Comparison of ENCODE assay signal across 10 cellular contexts in the genomic region with DNA sequence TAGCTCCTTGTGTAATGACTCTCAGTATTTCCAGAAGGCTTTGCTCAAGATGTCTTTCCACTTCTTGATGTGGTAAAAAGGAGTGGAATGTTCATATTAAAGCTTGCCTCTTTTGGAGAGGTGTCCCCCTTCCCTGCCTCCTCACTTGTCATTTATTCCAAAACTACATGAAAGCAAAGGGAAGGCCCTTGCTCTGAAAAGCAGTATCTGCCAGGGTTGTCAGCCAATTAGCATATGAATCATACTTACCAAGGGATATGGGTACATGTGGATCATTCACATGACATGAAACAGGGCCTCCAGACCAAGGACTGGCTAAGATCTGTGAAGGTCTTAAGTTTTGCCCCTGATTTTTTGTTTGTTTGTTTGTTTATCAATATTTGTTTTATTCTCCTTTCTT. TPM values are rescaled to one million over a fixed set of nuclear protein-coding genes. Genes with fewer than 3 reads are reported as not detected.
DNase-seq lines count a peak whose midpoint lies in the region; ATAC-seq and TF ChIP-seq lines count a peak whose summit lies in the region.
"Had no signal": no experiment of that assay in that cellular context is flagged by ENCODE, and none has a peak within 500 bp of the region (broad histone marks: within the 10 kb centered on the region; RNA-seq: fewer than 3 reads in every experiment).

No MANE protein-coding gene starts in this region.

- H2AFZ ChIP-seq in ACC112 (ENCODE audit: low read length, unreplicated experiment) (no peak overlapping the region), GM23338 (no peak overlapping the region)

- peaks cover 8% of the 10 kb centered on the region; the same call in 2 of the 3 replicates for H3K9me3 Mint-ChIP-seq in GM23338
- H3K9me3 Mint-ChIP-seq: IgD-negative memory B cell had no signal

- H3K4me3 ChIP-seq in ACC112 (ENCODE audit: low read depth, low read length) (no peak overlapping the region), GM23338 (no peak overlapping the region), adipocyte (ENCODE audit: low read length) (no peak overlapping the region)

- no peaks in the 10 kb centered on the region for H3F3A ChIP-seq in GM23338 (replicated peaks; ENCODE audit: low read depth)

- H3K36me3 Mint-ChIP-seq in GM23338 (ENCODE audit: low read depth): no peaks in the 10 kb centered on the region; the same call in 2 of the 3 replicates

- H3K9ac ChIP-seq in adipocyte (ENCODE audit: low read length): peak overlapping the region; percentile 3

- peaks cover 57% of the 10 kb centered on the region for H3K4me1 Mint-ChIP-seq in GM23338

- no peaks in the 10 kb centered on the region for H3K9me3 ChIP-seq in adipocyte (ENCODE audit: control insufficient read depth, low read length)

- peaks cover 6% of the 10 kb centered on the region for H3K27me3 Mint-ChIP-seq in GM23338 (ENCODE audit: insufficient read depth, low read depth, poor library complexity)
- H3K27me3 Mint-ChIP-seq: IgD-negative memory B cell had no signal

- no peaks in the 10 kb centered on the region for H3K9me2 ChIP-seq in GM23338 (ENCODE audit: insufficient read depth)

- H3K27me3 ChIP-seq in ACC112 (ENCODE audit: insufficient read depth, low read length) (no peaks in the 10 kb centered on the region), GM23338 (ENCODE audit: insufficient read depth) (no peaks in the 10 kb centered on the region), adipocyte (replicated peaks; ENCODE audit: control insufficient read depth, insufficient read depth, low read length) (no peaks in the 10 kb centered on the region)

- no peak for TF ChIP-seq CTCF in GM23338 (conservative IDR thresholded peaks at IDR 0.05; ENCODE audit: low read depth in 2 of 2)

- no peaks in the 10 kb centered on the region for H4K20me1 ChIP-seq in GM23338 (replicated peaks; ENCODE audit: insufficient read depth)

- no peaks in the 10 kb centered on the region for H3K36me3 ChIP-seq in ACC112 (ENCODE audit: insufficient read depth, low read length)
- no peaks in the 10 kb centered on the region for H3K36me3 ChIP-seq in GM23338 (ENCODE audit: insufficient read depth)
- H3K36me3 ChIP-seq in adipocyte (ENCODE audit: control insufficient read depth, insufficient read depth, low read length, severe bottlenecking): no peaks in the 10 kb centered on the region

- peak; percentile 28 for ATAC-seq in GM23338
- no peak for ATAC-seq in HG03139 (IDR thresholded peaks at IDR 0.05; ENCODE audit: unreplicated experiment)
- no peak for ATAC-seq in HG03439 (IDR thresholded peaks at IDR 0.05; ENCODE audit: unreplicated experiment)

- no peak overlapping the region for H3K4me3 Mint-ChIP-seq in GM23338

- H3K4me1 ChIP-seq in ACC112 (ENCODE audit: control insufficient read depth, insufficient read depth, low read length, unreplicated experiment) (peaks cover 49% of the 10 kb centered on the region), GM23338 (ENCODE audit: insufficient read depth) (peaks cover 49% of the 10 kb centered on the region), adipocyte (ENCODE audit: control insufficient read depth, insufficient read depth, low read length) (peaks cover 40% of the 10 kb centered on the region)

- peaks cover 14% of the 10 kb centered on the region for H3K79me2 ChIP-seq in ACC112 (ENCODE audit: control insufficient read depth, insufficient read depth, low read length, unreplicated experiment)
- no peaks in the 10 kb centered on the region for H3K79me2 ChIP-seq in GM23338 (replicated peaks; ENCODE audit: insufficient read depth)

- no peak overlapping the region for H3K4me2 ChIP-seq in GM23338

- peak overlapping the region; percentile 26; the same call in 1 of the 2 replicates for H3K27ac Mint-ChIP-seq in GM23338

- DNase-seq in GM23338 (ENCODE audit: low spot score) (peak; percentile 28), adipocyte (ENCODE audit: low read depth) (peak; percentile 66), kidney tubule cell (ENCODE audit: low spot score) (peak; percentile 57), glomerular visceral epithelial cell (ENCODE audit: extremely low spot score) (no peak), NCI-H2107 treated with DMSO at 0.1 percent for 48 hours (lab: John Stamatoyannopoulos, UW; ENCODE audit: unreplicated experiment) (no peak)
- DNase-seq: hippocampal formation had no signal

- peak overlapping the region; percentile 58 for H3K27ac ChIP-seq in ACC112 (ENCODE audit: low read depth, low read length)
- H3K27ac ChIP-seq in GM23338 (ENCODE audit: low read depth): peak overlapping the region; percentile 3; the same call in 1 of the 2 replicates

TF ChIP-seq in GM23338, 12 proteins besides CTCF, POLR2A, EP300 and RAD21 (continues in another document):
- TF ChIP-seq ZNF462 (CRISPR knock-in tag; IDR thresholded peaks at IDR 0.05): no peak
- TF ChIP-seq, protein P1, sequence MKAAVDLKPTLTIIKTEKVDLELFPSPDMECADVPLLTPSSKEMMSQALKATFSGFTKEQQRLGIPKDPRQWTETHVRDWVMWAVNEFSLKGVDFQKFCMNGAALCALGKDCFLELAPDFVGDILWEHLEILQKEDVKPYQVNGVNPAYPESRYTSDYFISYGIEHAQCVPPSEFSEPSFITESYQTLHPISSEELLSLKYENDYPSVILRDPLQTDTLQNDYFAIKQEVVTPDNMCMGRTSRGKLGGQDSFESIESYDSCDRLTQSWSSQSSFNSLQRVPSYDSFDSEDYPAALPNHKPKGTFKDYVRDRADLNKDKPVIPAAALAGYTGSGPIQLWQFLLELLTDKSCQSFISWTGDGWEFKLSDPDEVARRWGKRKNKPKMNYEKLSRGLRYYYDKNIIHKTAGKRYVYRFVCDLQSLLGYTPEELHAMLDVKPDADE (IDR thresholded peaks at IDR 0.05): no peak
- TF ChIP-seq POLR2AphosphoS5 (IDR thresholded peaks at IDR 0.05; ENCODE audit: low read depth): no peak
- no peak for TF ChIP-seq EZH2 (IDR thresholded peaks at IDR 0.05; ENCODE audit: low read depth, unreplicated experiment)
- no peak for TF ChIP-seq NANOG (IDR thresholded peaks at IDR 0.05; ENCODE audit: borderline replicate concordance)
- no peak for TF ChIP-seq STAT1 (IDR thresholded peaks at IDR 0.05; ENCODE audit: unreplicated experiment)
- no peak for TF ChIP-seq EZH2phosphoT487 (IDR thresholded peaks at IDR 0.05; ENCODE audit: unreplicated experiment)
- TF ChIP-seq JUNB (IDR thresholded peaks at IDR 0.05; ENCODE audit: unreplicated experiment): no peak

RNA-seq across cellular contexts. Expression of gene ANXA4, which starts 31.3 kb away (rescaled TPM):
- 5.8 and 6.7 TPM in 2 replicates for total RNA-seq in GM23338 (2014; rRNA removed; shearing (Covaris generic))
- polyA plus RNA-seq in GM23338 (2016; fragmentation: Nextera tagmentation; extraction: Ambion mirVana): 11.5 and 12.3 TPM in 2 replicates

RNA-seq across cellular contexts. Expression of gene GMCL1, which starts 56.3 kb away (rescaled TPM):
- total RNA-seq in GM23338 (2014; rRNA removed; shearing (Covaris generic)): 26.9 and 27.3 TPM in 2 replicates
- 27.0 and 27.7 TPM in 2 replicates for polyA plus RNA-seq in GM23338 (2016; fragmentation: Nextera tagmentation; extraction: Ambion mirVana)

Comparison
In these comparisons a context has a peak if more than half of its experiments do, and no peak if none do; other contexts are left out.
1. DNase-seq: peak in GM23338 (single experiment), adipocyte (single experiment) and kidney tubule cell (single experiment); none in glomerular visceral epithelial cell (single experiment) and NCI-H2107 treated with DMSO at 0.1 percent for 48 hours (single experiment).